Comparison of ENCODE assay signal across 23 cellular contexts in genomic region chr16:69939821-69940585, GRCh38. TPM values are rescaled to one million over a fixed set of nuclear protein-coding genes. Genes with fewer than 3 reads are reported as not detected.
"Had no signal": no experiment of that assay in that cellular context is flagged by ENCODE, and none has a peak within 500 bp of the region (broad histone marks: within the 10 kb centered on the region; RNA-seq: fewer than 3 reads in every experiment).

No MANE protein-coding gene starts in this region.

- H3K27me3 Mint-ChIP-seq: activated CD4-positive, alpha-beta T cell treated with anti-CD3 and anti-CD28 coated beads, Interleukin-2, amount 10 ng/mL, durations not matched to agents 7 days and 5 days had no signal

- H3K27ac Mint-ChIP-seq: activated CD4-positive, alpha-beta T cell treated with anti-CD3 and anti-CD28 coated beads, Interleukin-2, amount 10 ng/mL, durations not matched to agents 7 days and 5 days; activated T-helper 1 cell treated with anti-CD3 and anti-CD28 coated beads, Interleukin-12 subunit alpha, Interleukin-12 subunit beta, Interleukin-2, Interleukin-4 antibody, amounts not matched to agents 30 ng/mL and 10 ng/mL and 1 ng/mL, durations not matched to agents 14 hours and 24 hours and 36 hours; endodermal cell had no signal

- H3K27ac ChIP-seq: body of pancreas, epithelial cell of prostate, foreskin keratinocyte, psoas muscle had no signal

- DNase-seq: activated CD4-positive, alpha-beta T cell treated with anti-CD3 and anti-CD28 coated beads, Interleukin-2, amount 10 ng/mL, durations not matched to agents 7 days and 5 days; activated gamma-delta T cell treated with Interleukin-2 at 50 U/mL for 16 hours; activated T-cell treated with anti-CD3 and anti-CD28 coated beads for 4 hours; amygdala; body of pancreas; caudate nucleus; endodermal cell; foreskin keratinocyte; hippocampal formation; islet precursor cell; psoas muscle; T-helper 1 cell; T-helper 9 cell; trophoblast cell had no signal

- H3K4me3 Mint-ChIP-seq: activated CD4-positive, alpha-beta T cell treated with anti-CD3 and anti-CD28 coated beads, Interleukin-2, amount 10 ng/mL, durations not matched to agents 7 days and 5 days; activated T-helper 1 cell treated with anti-CD3 and anti-CD28 coated beads, Interleukin-12 subunit alpha, Interleukin-12 subunit beta, Interleukin-2, Interleukin-4 antibody, amounts not matched to agents 30 ng/mL and 10 ng/mL and 1 ng/mL, durations not matched to agents 14 hours and 24 hours and 36 hours; endodermal cell; neural crest cell had no signal

- H3K4me3 ChIP-seq: body of pancreas, psoas muscle, skin epidermis, vagina had no signal

- H3K9me3 Mint-ChIP-seq: activated CD4-positive, alpha-beta T cell treated with anti-CD3 and anti-CD28 coated beads, Interleukin-2, amount 10 ng/mL, durations not matched to agents 7 days and 5 days; activated naive CD4-positive, alpha-beta T cell treated with anti-CD3 and anti-CD28 coated beads, Interleukin-2, amount 50 U/mL, for 72 hours; activated T-helper 1 cell treated with anti-CD3 and anti-CD28 coated beads, Interleukin-12 subunit alpha, Interleukin-12 subunit beta, Interleukin-2, Interleukin-4 antibody, amounts not matched to agents 30 ng/mL and 10 ng/mL and 1 ng/mL, durations not matched to agents 14 hours and 24 hours and 36 hours; endodermal cell; neural crest cell had no signal

- ATAC-seq: activated naive CD4-positive, alpha-beta T cell treated with anti-CD3 and anti-CD28 coated beads, Interleukin-2, amount 50 U/mL, for 72 hours; body of pancreas; foreskin keratinocyte; psoas muscle; right cardiac atrium; SK-N-SH treated with all-trans-retinoic acid at 6 μM for 48 hours had no signal

- H3K4me1 Mint-ChIP-seq: activated CD4-positive, alpha-beta T cell treated with anti-CD3 and anti-CD28 coated beads, Interleukin-2, amount 10 ng/mL, durations not matched to agents 7 days and 5 days; endodermal cell had no signal

RNA-seq across cellular contexts. Expression of gene CLEC18A, which starts 11.1 kb away (rescaled TPM):
- total RNA-seq: lung microvascular endothelial cell had no signal
